In the genomic region with DNA sequence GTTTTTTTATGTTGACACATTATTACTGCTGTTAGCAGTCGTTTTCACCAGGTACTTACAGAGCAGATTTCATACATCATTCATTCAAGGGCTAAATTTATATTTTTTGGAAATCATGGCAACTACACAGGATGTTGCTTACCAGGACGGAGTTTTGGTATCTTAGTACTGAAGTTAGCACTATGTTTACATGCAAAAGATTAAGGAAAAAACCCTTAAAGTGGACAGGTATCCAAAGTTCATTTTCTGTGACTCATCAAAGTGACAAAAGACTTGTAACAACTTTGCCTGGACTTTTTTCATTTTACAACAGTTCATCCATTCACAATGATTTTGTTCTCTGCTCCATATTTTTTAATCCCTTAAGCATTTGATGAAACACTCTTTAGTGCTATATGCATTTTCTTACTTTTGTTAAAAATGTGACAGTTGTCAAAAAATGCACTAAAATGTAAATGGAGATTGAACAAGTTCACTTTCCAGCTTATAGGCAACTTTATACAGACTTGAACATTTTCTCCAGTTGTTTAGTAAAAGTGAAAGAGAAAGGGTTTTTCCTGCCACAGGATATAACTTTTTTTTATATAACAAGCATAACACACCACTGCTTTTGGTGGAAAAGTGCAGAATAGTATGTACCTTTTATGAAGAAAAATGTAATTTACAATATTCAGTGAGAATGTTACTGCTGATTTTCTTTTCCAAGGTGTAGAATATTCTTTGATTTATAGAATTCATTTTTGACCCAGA, we compare ENCODE assay signal across 1 cellular context.
TF ChIP-seq lines count a peak whose summit lies in the region.

No MANE protein-coding gene starts in this region.

TF ChIP-seq in GM12878, 131 proteins besides CTCF, POLR2A, EP300 and RAD21 (continued from another document):
- TF ChIP-seq JUNB (IDR thresholded peaks at IDR 0.05) (peak; percentile 64; the same call in 1 of the 2 replicates), IRF4 (IDR thresholded peaks at IDR 0.05; ENCODE audit: low read depth, low read length) (no peak), KAT2A (conservative IDR thresholded peaks at IDR 0.05; ENCODE audit: control insufficient read depth, low read depth, low read length) (no peak), SPI1 (IDR thresholded peaks at IDR 0.05; ENCODE audit: borderline replicate concordance, insufficient read depth, low read depth, low read length) (no peak), CBX3 (IDR thresholded peaks at IDR 0.05; ENCODE audit: borderline replicate concordance, low read depth) (no peak), SIN3A (IDR thresholded peaks at IDR 0.05; ENCODE audit: low read depth, low read length) (no peak)
- TF ChIP-seq, protein P1, sequence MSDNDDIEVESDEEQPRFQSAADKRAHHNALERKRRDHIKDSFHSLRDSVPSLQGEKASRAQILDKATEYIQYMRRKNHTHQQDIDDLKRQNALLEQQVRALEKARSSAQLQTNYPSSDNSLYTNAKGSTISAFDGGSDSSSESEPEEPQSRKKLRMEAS (IDR thresholded peaks at IDR 0.05; ENCODE audit: low read depth, low read length) = no peak
- TF ChIP-seq, protein P2, sequence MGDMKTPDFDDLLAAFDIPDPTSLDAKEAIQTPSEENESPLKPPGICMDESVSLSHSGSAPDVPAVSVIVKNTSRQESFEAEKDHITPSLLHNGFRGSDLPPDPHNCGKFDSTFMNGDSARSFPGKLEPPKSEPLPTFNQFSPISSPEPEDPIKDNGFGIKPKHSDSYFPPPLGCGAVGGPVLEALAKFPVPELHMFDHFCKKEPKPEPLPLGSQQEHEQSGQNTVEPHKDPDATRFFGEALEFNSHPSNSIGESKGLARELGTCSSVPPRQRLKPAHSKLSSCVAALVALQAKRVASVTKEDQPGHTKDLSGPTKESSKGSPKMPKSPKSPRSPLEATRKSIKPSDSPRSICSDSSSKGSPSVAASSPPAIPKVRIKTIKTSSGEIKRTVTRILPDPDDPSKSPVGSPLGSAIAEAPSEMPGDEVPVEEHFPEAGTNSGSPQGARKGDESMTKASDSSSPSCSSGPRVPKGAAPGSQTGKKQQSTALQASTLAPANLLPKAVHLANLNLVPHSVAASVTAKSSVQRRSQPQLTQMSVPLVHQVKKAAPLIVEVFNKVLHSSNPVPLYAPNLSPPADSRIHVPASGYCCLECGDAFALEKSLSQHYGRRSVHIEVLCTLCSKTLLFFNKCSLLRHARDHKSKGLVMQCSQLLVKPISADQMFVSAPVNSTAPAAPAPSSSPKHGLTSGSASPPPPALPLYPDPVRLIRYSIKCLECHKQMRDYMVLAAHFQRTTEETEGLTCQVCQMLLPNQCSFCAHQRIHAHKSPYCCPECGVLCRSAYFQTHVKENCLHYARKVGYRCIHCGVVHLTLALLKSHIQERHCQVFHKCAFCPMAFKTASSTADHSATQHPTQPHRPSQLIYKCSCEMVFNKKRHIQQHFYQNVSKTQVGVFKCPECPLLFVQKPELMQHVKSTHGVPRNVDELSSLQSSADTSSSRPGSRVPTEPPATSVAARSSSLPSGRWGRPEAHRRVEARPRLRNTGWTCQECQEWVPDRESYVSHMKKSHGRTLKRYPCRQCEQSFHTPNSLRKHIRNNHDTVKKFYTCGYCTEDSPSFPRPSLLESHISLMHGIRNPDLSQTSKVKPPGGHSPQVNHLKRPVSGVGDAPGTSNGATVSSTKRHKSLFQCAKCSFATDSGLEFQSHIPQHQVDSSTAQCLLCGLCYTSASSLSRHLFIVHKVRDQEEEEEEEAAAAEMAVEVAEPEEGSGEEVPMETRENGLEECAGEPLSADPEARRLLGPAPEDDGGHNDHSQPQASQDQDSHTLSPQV (IDR thresholded peaks at IDR 0.05) = no peak
TF ChIP-seq in GM12878: peak in this region for 2.
